In the genomic region with DNA sequence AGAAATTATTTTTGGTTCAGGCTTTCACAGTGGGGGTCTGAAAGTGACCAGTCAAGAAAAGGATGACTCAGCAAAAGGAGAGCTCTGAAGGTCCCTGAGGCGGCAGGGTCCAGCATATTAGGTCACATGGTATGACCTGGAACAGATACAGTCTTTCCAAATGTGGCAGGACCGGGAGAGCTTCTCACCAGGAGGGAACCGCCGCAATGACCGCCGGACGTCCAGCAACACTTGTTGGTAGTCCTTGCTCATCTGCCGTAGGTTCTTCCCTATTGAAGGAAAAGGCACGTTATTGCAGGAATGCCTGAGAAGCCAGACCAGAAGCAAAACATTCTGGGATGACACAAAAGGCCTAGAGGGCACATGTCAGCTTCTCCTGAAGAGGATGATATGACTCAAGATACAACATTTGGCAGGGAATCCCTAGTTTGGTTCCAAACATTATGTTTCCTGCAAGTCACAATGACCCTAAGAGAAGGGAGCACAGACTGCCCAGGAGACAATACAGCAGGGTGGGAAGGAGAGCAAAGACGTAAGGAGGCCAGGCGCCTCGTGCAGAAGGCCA, we compare ENCODE assay signal across 11 cellular contexts. TPM values are rescaled to one million over a fixed set of nuclear protein-coding genes. Genes with fewer than 3 reads are reported as not detected.
DNase-seq lines count a peak whose midpoint lies in the region; ATAC-seq and TF ChIP-seq lines count a peak whose summit lies in the region.
"Had no signal": no experiment of that assay in that cellular context is flagged by ENCODE, and none has a peak within 500 bp of the region (broad histone marks: within the 10 kb centered on the region; RNA-seq: fewer than 3 reads in every experiment).

No MANE protein-coding gene starts in this region.

- H3K4me3 Mint-ChIP-seq in activated CD8-positive, alpha-beta memory T cell treated with anti-CD3 and anti-CD28 coated beads, Interleukin-2, amount 10 ng/mL, durations not matched to agents 7 days and 5 days, result no peak overlapping the region
- no peak overlapping the region for H3K4me3 Mint-ChIP-seq in CD14-positive monocyte
- H3K4me3 Mint-ChIP-seq in H9, result no peak overlapping the region
- H3K4me3 Mint-ChIP-seq: activated T-helper 1 cell treated with anti-CD3 and anti-CD28 coated beads, Interleukin-12 subunit alpha, Interleukin-12 subunit beta, Interleukin-2, Interleukin-4 antibody, amounts not matched to agents 30 ng/mL and 10 ng/mL and 1 ng/mL, durations not matched to agents 14 hours and 24 hours and 36 hours; naive thymus-derived CD4-positive, alpha-beta T cell had no signal

- H2BK5ac ChIP-seq in H9 (ENCODE audit: insufficient read length, low read length), result no peak overlapping the region

- no peaks in the 10 kb centered on the region for H4K20me1 ChIP-seq in H9 (ENCODE audit: control insufficient read depth, insufficient read depth, insufficient read length)

- no peak overlapping the region; the same call in 1 of the 2 replicates for H3K14ac ChIP-seq in H9 (ENCODE audit: insufficient read depth, low read length)

- no peaks in the 10 kb centered on the region for H3K9me3 Mint-ChIP-seq in activated CD8-positive, alpha-beta memory T cell treated with anti-CD3 and anti-CD28 coated beads, Interleukin-2, amount 10 ng/mL, durations not matched to agents 7 days and 5 days (ENCODE audit: low read depth)
- H3K9me3 Mint-ChIP-seq in CD14-positive monocyte (no peaks in the 10 kb centered on the region), H9 (no peaks in the 10 kb centered on the region; a peak in 1 of 5 replicates)
- H3K9me3 Mint-ChIP-seq: activated T-helper 1 cell treated with anti-CD3 and anti-CD28 coated beads, Interleukin-12 subunit alpha, Interleukin-12 subunit beta, Interleukin-2, Interleukin-4 antibody, amounts not matched to agents 30 ng/mL and 10 ng/mL and 1 ng/mL, durations not matched to agents 14 hours and 24 hours and 36 hours; naive thymus-derived CD4-positive, alpha-beta T cell had no signal

- H3K4ac ChIP-seq in H9 (ENCODE audit: low read depth, low read length), result no peak overlapping the region

- TF ChIP-seq CTCF in CD14-positive monocyte (IDR thresholded peaks at IDR 0.05), result no peak
- no peak for TF ChIP-seq CTCF in H9 (conservative IDR thresholded peaks at IDR 0.05)

- no peaks in the 10 kb centered on the region for H3K79me1 ChIP-seq in H9 (ENCODE audit: insufficient read depth, low read depth, low read length, poor library complexity, severe bottlenecking)

- H2BK120ac ChIP-seq in H9 (ENCODE audit: low read depth, low read length, poor library complexity, severe bottlenecking), result no peak overlapping the region

- no peaks in the 10 kb centered on the region for H3K9me3 ChIP-seq in H9 (ENCODE audit: control insufficient read depth, low read depth, low read length)

- H4K5ac ChIP-seq in H9 (ENCODE audit: insufficient read length, low read depth, low read length), result no peak overlapping the region

- no CpG with 5 or more reads among the region's 12 CpGs for WGBS in H9 (ENCODE audit: extremely low coverage, insufficient read length, low lambda C conversion rate)

- H3K36me3 Mint-ChIP-seq in activated CD8-positive, alpha-beta memory T cell treated with anti-CD3 and anti-CD28 coated beads, Interleukin-2, amount 10 ng/mL, durations not matched to agents 7 days and 5 days, result peaks cover 52% of the 10 kb centered on the region
- peaks cover 64 to 79% of the 10 kb centered on the region in 2 donors for H3K36me3 Mint-ChIP-seq in CD14-positive monocyte
- peaks cover 21 to 63% (median 61%) of the 10 kb centered on the region in 3 experiments; a peak in 6 of 7 replicates for H3K36me3 Mint-ChIP-seq in H9 (ENCODE audit: insufficient read depth in 1 of 3, low read depth in 3 of 3)

- CTCF ChIA-PET in activated CD8-positive, alpha-beta memory T cell treated with anti-CD3 and anti-CD28 coated beads, Interleukin-2, amount 10 ng/mL, durations not matched to agents 7 days and 5 days (lab: Charles Lee), result no interaction called here

- no peaks in the 10 kb centered on the region for H3K79me2 ChIP-seq in H9 (ENCODE audit: insufficient read depth, low read length)

- H3T11ph ChIP-seq in H9 (ENCODE audit: low read length), result no peak overlapping the region

- no peak overlapping the region for H4K91ac ChIP-seq in H9 (ENCODE audit: insufficient read length, low read depth, low read length)

- DNase-seq in A172 (ENCODE audit: low spot score), result peak; percentile 81
- DNase-seq in M059J (ENCODE audit: low read depth), result peak; percentile 98
- no peak for DNase-seq in activated CD8-positive, alpha-beta memory T cell treated with anti-CD3 and anti-CD28 coated beads, Interleukin-2, amount 10 ng/mL, durations not matched to agents 7 days and 5 days
- DNase-seq in CD14-positive monocyte (ENCODE audit: low spot score), result no peak
- DNase-seq in H9, result no peak
- DNase-seq: naive thymus-derived CD4-positive, alpha-beta T cell; stimulated activated naive CD4-positive, alpha-beta T cell had no signal

- 0 out of 2 replicates have a peak, but pooled peaks cover 3% of the 10 kb centered on the region for H3K4me1 ChIP-seq in H9 (ENCODE audit: insufficient read depth, low read length)

- no peak overlapping the region for H3K9ac ChIP-seq in H9 (ENCODE audit: extremely low read depth, insufficient read length, low read length)

- H2BK15ac ChIP-seq in H9 (ENCODE audit: low read depth, low read length), result no peak overlapping the region

- H3K27ac ChIP-seq in cingulate gyrus (ENCODE audit: low read depth, low read length), result peak overlapping the region; percentile 30
- peak overlapping the region; percentile 19 for H3K27ac ChIP-seq in layer of hippocampus (ENCODE audit: low read depth, low read length)
- H3K27ac ChIP-seq in H9 (ENCODE audit: insufficient read length, low read depth, low read length), result no peak overlapping the region

- no peaks in the 10 kb centered on the region for H3K27me3 Mint-ChIP-seq in activated CD8-positive, alpha-beta memory T cell treated with anti-CD3 and anti-CD28 coated beads, Interleukin-2, amount 10 ng/mL, durations not matched to agents 7 days and 5 days
- H3K27me3 Mint-ChIP-seq in CD14-positive monocyte (ENCODE audit: low read depth in 3 of 3) (peaks cover 0 to 1% (median 0%) of the 10 kb centered on the region in 3 donors), H9 (ENCODE audit: low read depth) (no peaks in the 10 kb centered on the region)
- H3K27me3 Mint-ChIP-seq: naive thymus-derived CD4-positive, alpha-beta T cell had no signal

- H2BK12ac ChIP-seq in H9 (ENCODE audit: insufficient read length, low read depth, low read length), result no peak overlapping the region

- H3K4me2 ChIP-seq in H9 (ENCODE audit: insufficient read depth, insufficient read length, low read length), result no peak overlapping the region

- no peaks in the 10 kb centered on the region for H3K23me2 ChIP-seq in H9 (ENCODE audit: insufficient read length, low read depth, low read length, poor library complexity, severe bottlenecking)

- no peak overlapping the region for H4K8ac ChIP-seq in H9 (replicated peaks; ENCODE audit: insufficient read length, low read depth, low read length)

- no peak overlapping the region for H3K56ac ChIP-seq in H9 (ENCODE audit: insufficient read length, low read depth, low read length)

- H3K4me1 Mint-ChIP-seq in activated CD8-positive, alpha-beta memory T cell treated with anti-CD3 and anti-CD28 coated beads, Interleukin-2, amount 10 ng/mL, durations not matched to agents 7 days and 5 days, result peaks cover 5% of the 10 kb centered on the region
- H3K4me1 Mint-ChIP-seq in CD14-positive monocyte (peaks cover 2% of the 10 kb centered on the region), H9 (peaks cover 11 to 14% of the 10 kb centered on the region in 2 experiments)

- no peak overlapping the region for H2AK5ac ChIP-seq in H9 (ENCODE audit: insufficient read length, low read length)

- ATAC-seq in activated CD8-positive, alpha-beta memory T cell treated with anti-CD3 and anti-CD28 coated beads, Interleukin-2, amount 10 ng/mL, durations not matched to agents 7 days and 5 days, result no peak
- no peak for ATAC-seq in GM18520 (IDR thresholded peaks at IDR 0.05; ENCODE audit: unreplicated experiment)
- ATAC-seq: naive thymus-derived CD4-positive, alpha-beta T cell had no signal

- no peak overlapping the region for H2AFZ ChIP-seq in H9 (ENCODE audit: low read length)

- no peak overlapping the region for H3K23ac ChIP-seq in H9 (ENCODE audit: insufficient read length, low read depth, low read length)

- no peak overlapping the region for H2BK20ac ChIP-seq in H9 (ENCODE audit: low read depth, low read length, poor library complexity, severe bottlenecking)

- intact Hi-C loops in CD14-positive monocyte (cut with micrococcal nuclease), result no loop called here

- H3K27ac Mint-ChIP-seq in activated CD8-positive, alpha-beta memory T cell treated with anti-CD3 and anti-CD28 coated beads, Interleukin-2, amount 10 ng/mL, durations not matched to agents 7 days and 5 days, result no peak overlapping the region
- H3K27ac Mint-ChIP-seq in CD14-positive monocyte (peak overlapping the region in 1 of 7 donors; percentile 28), H9 (peak overlapping the region in 1 of 3 experiments; percentile 59; a peak in 2 of 7 replicates)
- H3K27ac Mint-ChIP-seq: activated T-helper 1 cell treated with anti-CD3 and anti-CD28 coated beads, Interleukin-12 subunit alpha, Interleukin-12 subunit beta, Interleukin-2, Interleukin-4 antibody, amounts not matched to agents 30 ng/mL and 10 ng/mL and 1 ng/mL, durations not matched to agents 14 hours and 24 hours and 36 hours had no signal

- H3K27me3 ChIP-seq in layer of hippocampus (ENCODE audit: control insufficient read depth, insufficient read depth, low read length), result no peaks in the 10 kb centered on the region
- no peaks in the 10 kb centered on the region for H3K27me3 ChIP-seq in H9 (ENCODE audit: insufficient read depth, low read length)

- H3K18ac ChIP-seq in H9 (ENCODE audit: insufficient read length, low read depth, low read length), result no peak overlapping the region

RNA-seq across cellular contexts. Expression of a gene that starts 17.4 kb away (rescaled TPM):
- 29.6 and 29.7 TPM in 2 replicates for total RNA-seq in A172 (2014; rRNA removed; shearing (Covaris generic))
- 42.4 and 53.2 TPM in 2 replicates for total RNA-seq in M059J (2014; rRNA removed; shearing (Covaris generic))
- total RNA-seq in activated CD8-positive, alpha-beta memory T cell treated with anti-CD3 and anti-CD28 coated beads, Interleukin-2, amount 10 ng/mL, durations not matched to agents 7 days and 5 days, result 10 to 100 TPM; 28.3 to 29.4 TPM
- polyA plus RNA-seq in CD14-positive monocyte, result 10 to 100 TPM; 10.5 to 11.3 TPM
- 16.8 and 17.9 TPM in 2 replicates for total RNA-seq in H9 (2021)

RNA-seq across cellular contexts. Expression of a gene that starts 36.8 kb away (rescaled TPM):
- total RNA-seq in A172 (2014; rRNA removed; shearing (Covaris generic)), result 101 and 129 TPM in 2 replicates
- 132 and 155 TPM in 2 replicates for total RNA-seq in M059J (2014; rRNA removed; shearing (Covaris generic))
- 100 to 1,000 TPM; 114 to 173 TPM for total RNA-seq in activated CD8-positive, alpha-beta memory T cell treated with anti-CD3 and anti-CD28 coated beads, Interleukin-2, amount 10 ng/mL, durations not matched to agents 7 days and 5 days
- 10 to 100 TPM; 66.8 to 70.8 TPM for polyA plus RNA-seq in CD14-positive monocyte
- total RNA-seq in H9 (2021), result 46.8 and 50.8 TPM in 2 replicates

Comparison
In these comparisons a context has a peak if more than half of its experiments do, and no peak if none do; other contexts are left out.
1. DNase-seq: peak in A172 (single experiment) and M059J (single experiment); none in activated CD8-positive, alpha-beta memory T cell treated with anti-CD3 and anti-CD28 coated beads, Interleukin-2, amount 10 ng/mL, durations not matched to agents 7 days and 5 days (single experiment), CD14-positive monocyte (single experiment) and H9 (single experiment).